ENCODE assay signal across 7 cellular contexts in genomic region chr17:32066863-32067642, GRCh38. TPM values are rescaled to one million over a fixed set of nuclear protein-coding genes. Genes with fewer than 3 reads are reported as not detected.
A peak's percentile ranks its signal among the peaks of the same experiment; 100 is the strongest.
DNase-seq lines count a peak whose midpoint lies in the region; ATAC-seq and TF ChIP-seq lines count a peak whose summit lies in the region.
"Not testable (repeated sequence)": the region's sequence is repeated elsewhere in the genome, so short reads cannot be mapped to it uniquely, and the experiment has no call there.

No MANE protein-coding gene starts in this region.

- TF ChIP-seq CTCF in IMR-90 (conservative IDR thresholded peaks at IDR 0.05; ENCODE audit: low read depth, low read length) (0 out of 2 replicates have a peak, but pooled peaks have one; percentile 8), endothelial cell (IDR thresholded peaks at IDR 0.05; ENCODE audit: unreplicated experiment) (peak; percentile 53), mesothelial cell of epicardium (IDR thresholded peaks at IDR 0.05; ENCODE audit: unreplicated experiment) (peak; percentile 23)

- not testable (repeated sequence) for H3K9ac ChIP-seq in IMR-90 (ENCODE audit: low read depth, low read length)

- H4K91ac ChIP-seq in IMR-90 (ENCODE audit: insufficient read depth, low read depth, low read length), result not testable (repeated sequence)

- H3K56ac ChIP-seq in IMR-90 (ENCODE audit: extremely low read depth, insufficient read depth, low read length), result not testable (repeated sequence)

- H3K4me3 Mint-ChIP-seq in endothelial cell (ENCODE audit: unreplicated experiment); mesothelial cell of epicardium: not testable (repeated sequence)

- not testable (repeated sequence) for H3K27me3 Mint-ChIP-seq in endothelial cell (ENCODE audit: unreplicated experiment); mesothelial cell of epicardium (ENCODE audit: low read depth)

- H3K4me3 ChIP-seq in IMR-90 (ENCODE audit: insufficient read depth, low read depth, low read length), result not testable (repeated sequence)

- not testable (repeated sequence) for H3K14ac ChIP-seq in IMR-90 (replicated peaks; ENCODE audit: low read depth, low read length)

- not testable (repeated sequence) for H4K20me1 ChIP-seq in IMR-90 (ENCODE audit: insufficient read depth, low read length)

- H3K9me3 ChIP-seq in IMR-90 (ENCODE audit: control insufficient read depth, insufficient read depth, low read length), result not testable (repeated sequence)

- not testable (repeated sequence) for H3K79me1 ChIP-seq in IMR-90 (ENCODE audit: low read depth in 1 of 2, low read length in 2 of 2)

- in situ Hi-C loops in IMR-90 (cut with MboI; ENCODE audit: low sequenced_read_pairs), result not testable (repeated sequence)

- H3K9me1 ChIP-seq in IMR-90 (ENCODE audit: insufficient read depth, low read length), result not testable (repeated sequence)

- H3K36me3 Mint-ChIP-seq in endothelial cell (ENCODE audit: low read depth, unreplicated experiment); mesothelial cell of epicardium: not testable (repeated sequence)

- H4K8ac ChIP-seq in IMR-90 (ENCODE audit: low read depth in 2 of 2, low read length in 2 of 2), result peak overlapping the region in 1 of 2 experiments; percentile 68; a peak in 1 of 4 replicates

- peak; percentile 63 for ATAC-seq in GM19023 (IDR thresholded peaks at IDR 0.05; ENCODE audit: unreplicated experiment)
- ATAC-seq in IMR-90 (ENCODE audit: low read depth), result peak; percentile 85

- not testable (repeated sequence) for H3K4ac ChIP-seq in IMR-90 (ENCODE audit: low read depth, low read length)

- not testable (repeated sequence) for H3K27me3 ChIP-seq in IMR-90 (ENCODE audit: control insufficient read depth, insufficient read depth, low read length)

- not testable (repeated sequence) for BruUV-seq in IMR-90 (replicated peaks; lab: Mats Ljungman, UMichigan)

- POLR2A ChIA-PET in IMR-90 (lab: Charles Lee; ENCODE audit: unreplicated experiment), result not testable (repeated sequence)

- not testable (repeated sequence) for TF ChIP-seq POLR2A in IMR-90 (IDR thresholded peaks at IDR 0.05; ENCODE audit: low read depth, low read length)

- H2BK15ac ChIP-seq in IMR-90 (ENCODE audit: low read depth, low read length), result not testable (repeated sequence)

- not testable (repeated sequence) for H3K36me3 ChIP-seq in IMR-90 (ENCODE audit: control insufficient read depth, insufficient read depth, low read length)

- not testable (repeated sequence) for H2AK9ac ChIP-seq in IMR-90 (replicated peaks; ENCODE audit: low read depth, low read length, poor library complexity)

- H2BK20ac ChIP-seq in IMR-90 (ENCODE audit: low read depth, low read length), result not testable (repeated sequence)

- not testable (repeated sequence) for H2AFZ ChIP-seq in IMR-90 (replicated peaks; ENCODE audit: low read length, poor library complexity)

- dilution Hi-C loops in IMR-90 (cut with HindIII; ENCODE audit: low sequenced_read_pairs, unreplicated experiment), result not testable (repeated sequence)

- H3K27ac Mint-ChIP-seq in endothelial cell (ENCODE audit: unreplicated experiment); mesothelial cell of epicardium: not testable (repeated sequence)

- not testable (repeated sequence) for H2BK5ac ChIP-seq in IMR-90 (ENCODE audit: low read depth, low read length, poor library complexity, severe bottlenecking)

- intact Hi-C loops in IMR-90 (cut with micrococcal nuclease), result not testable (repeated sequence)

- not testable (repeated sequence) for H3K4me2 ChIP-seq in IMR-90 (ENCODE audit: low read depth, low read length)

- WGBS in IMR-90 (ENCODE audit: extremely low coverage in 2 of 2, insufficient read length in 1 of 2), 2 experiments, result 100% methylated on average over 2 of the region's 25 CpGs; no CpG with 5 or more reads in 1 of the 2 experiments

- H3K4me1 Mint-ChIP-seq in endothelial cell (ENCODE audit: unreplicated experiment); mesothelial cell of epicardium: not testable (repeated sequence)

- H2AK5ac ChIP-seq in IMR-90 (ENCODE audit: low read depth, low read length), result not testable (repeated sequence)

- not testable (repeated sequence) for H3K27ac ChIP-seq in IMR-90 (ENCODE audit: insufficient read depth, low read length)

- CTCF ChIA-PET in IMR-90 (lab: Yijun Ruan, JAX), result interaction anchor here (0.6 kb wide), 1 partner anchor 75 kb away, joined by 3 read pairs; no protein-coding TSS in a partner anchor

- DNase-seq in IMR-90; mesothelial cell of epicardium (ENCODE audit: low spot score in 2 of 2, unreplicated experiment in 2 of 2): not testable (repeated sequence)
- DNase-seq in activated CD4-positive, CD25-positive, alpha-beta regulatory T cell treated with anti-CD3 and anti-CD28 coated beads, Interleukin-2, amount 50 U/mL, for 16 hours (ENCODE audit: low read depth, low spot score), result peak; percentile 22
- DNase-seq in activated gamma-delta T cell treated with Interleukin-2 at 50 U/mL for 16 hours, result peak; percentile 42
- peak; percentile 41 for DNase-seq in endothelial cell (ENCODE audit: low spot score)
- DNase-seq in stimulated activated CD4-positive, alpha-beta T cell treated with anti-CD3 and anti-CD28 coated beads, Interleukin-2, amount 100 ng/mL, for 24 hours, result peak; percentile 58 to 60

- not testable (repeated sequence) for H3K9me3 Mint-ChIP-seq in endothelial cell (ENCODE audit: unreplicated experiment); mesothelial cell of epicardium

- H4K5ac ChIP-seq in IMR-90 (ENCODE audit: low read depth, low read length), result not testable (repeated sequence)

- not testable (repeated sequence) for TF ChIP-seq RAD21 in IMR-90 (IDR thresholded peaks at IDR 0.05; ENCODE audit: low read length)

- not testable (repeated sequence) for H2BK120ac ChIP-seq in IMR-90 (ENCODE audit: low read depth, low read length)

- not testable (repeated sequence) for H3K4me1 ChIP-seq in IMR-90 (ENCODE audit: control insufficient read depth, insufficient read depth, low read length)

- H3K18ac ChIP-seq in IMR-90 (ENCODE audit: low read depth, low read length), result not testable (repeated sequence)

- H3K23ac ChIP-seq in IMR-90 (ENCODE audit: low read depth, low read length), result not testable (repeated sequence)

RNA-seq across cellular contexts. Expression of gene LRRC37B, which starts 59.9 kb away (rescaled TPM):
- total RNA-seq in IMR-90 (2012; rRNA removed) (4.3 and 4.7 TPM in 2 replicates), endothelial cell (ENCODE audit: unreplicated experiment) (18.2 TPM), mesothelial cell of epicardium (27.5 to 33.2 TPM (median 31.4 TPM) in 3 replicates)
- 4.7 and 7.2 TPM in 2 replicates for polyA plus RNA-seq in IMR-90 (2012; rRNA removed)
- 2.2 and 4.4 TPM in 2 replicates for polyA plus RNA-seq in IMR-90 (2012; cell fraction: cytosol; rRNA removed)
- polyA plus RNA-seq in IMR-90 (2012; cell fraction: nucleus; rRNA removed; ENCODE audit: low replicate concordance), result 8.4 and 23.7 TPM in 2 replicates
